In the genomic region with DNA sequence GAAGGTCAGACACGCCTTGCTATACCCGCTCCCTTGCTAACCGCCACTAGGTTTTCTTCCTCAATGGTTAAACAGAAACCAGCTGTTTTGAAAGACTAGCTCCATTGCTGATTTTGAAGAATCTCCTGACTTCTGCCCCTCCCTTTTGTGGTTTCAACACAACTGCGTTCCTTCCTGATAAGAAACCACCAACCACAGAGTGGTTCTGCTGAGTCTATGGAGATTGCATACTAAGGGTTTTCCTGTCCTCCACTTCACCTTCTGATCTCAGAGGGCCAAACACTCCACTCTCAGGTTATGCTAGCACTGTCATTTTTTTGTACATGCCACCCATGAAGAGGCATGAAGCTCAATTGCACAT, we compare ENCODE assay signal across 8 cellular contexts.
DNase-seq lines count a peak whose midpoint lies in the region; ATAC-seq lines count a peak whose summit lies in the region.

No MANE protein-coding gene starts in this region.

- H3K4me1 ChIP-seq in effector memory CD4-positive, alpha-beta T cell (ENCODE audit: control insufficient read depth, insufficient read depth, low read length, poor library complexity, severe bottlenecking): peaks cover 23% of the 10 kb centered on the region

- H3K27ac ChIP-seq in effector memory CD4-positive, alpha-beta T cell (ENCODE audit: insufficient read depth, low read length, poor library complexity, severe bottlenecking): no peak overlapping the region

- ATAC-seq in left cardiac atrium (peak; percentile 50 to 89), left ventricle myocardium superior (no peak), HG03039 (IDR thresholded peaks at IDR 0.05; ENCODE audit: unreplicated experiment) (peak; percentile 74), GM21526 (IDR thresholded peaks at IDR 0.05; ENCODE audit: low FRiP score, unreplicated experiment) (no peak)
- ATAC-seq in stimulated activated naive B cell treated with anti-CD40 and anti-IgM and Interleukin-4, amounts not matched to agents 10 μg/mL and 1 μg/mL and 100 μg/mL, for 72 hours (replicated peaks): peak; percentile 94

- H3K9me3 Mint-ChIP-seq in stimulated activated naive B cell treated with anti-CD40 and anti-IgM and Interleukin-4, amounts not matched to agents 10 μg/mL and 1 μg/mL and 100 μg/mL, for 72 hours: peaks cover 2 to 6% of the 10 kb centered on the region in 2 donors

- H3K9me3 ChIP-seq in effector memory CD4-positive, alpha-beta T cell (ENCODE audit: control insufficient read depth, low read length): no peaks in the 10 kb centered on the region

- peaks cover 13 to 14% of the 10 kb centered on the region in 2 donors for H3K4me1 Mint-ChIP-seq in stimulated activated naive B cell treated with anti-CD40 and anti-IgM and Interleukin-4, amounts not matched to agents 10 μg/mL and 1 μg/mL and 100 μg/mL, for 72 hours

- no peaks in the 10 kb centered on the region for H3K36me3 Mint-ChIP-seq in stimulated activated naive B cell treated with anti-CD40 and anti-IgM and Interleukin-4, amounts not matched to agents 10 μg/mL and 1 μg/mL and 100 μg/mL, for 72 hours

- peaks cover 54 to 55% of the 10 kb centered on the region in 2 donors for H3K27me3 Mint-ChIP-seq in stimulated activated naive B cell treated with anti-CD40 and anti-IgM and Interleukin-4, amounts not matched to agents 10 μg/mL and 1 μg/mL and 100 μg/mL, for 72 hours

- no peak overlapping the region for H3K4me3 ChIP-seq in effector memory CD4-positive, alpha-beta T cell (ENCODE audit: insufficient read depth, low read depth, low read length, poor library complexity, severe bottlenecking)

- no peaks in the 10 kb centered on the region for H3K36me3 ChIP-seq in effector memory CD4-positive, alpha-beta T cell (ENCODE audit: control insufficient read depth, insufficient read depth, low read length)

- H3K27me3 ChIP-seq in effector memory CD4-positive, alpha-beta T cell (replicated peaks; ENCODE audit: control insufficient read depth, insufficient read depth, low read length, poor library complexity, severe bottlenecking): peaks cover 4% of the 10 kb centered on the region

- intact Hi-C loops in left cardiac atrium (cut with DNase I): no loop called here
- intact Hi-C loops in left ventricle myocardium superior (cut with micrococcal nuclease): no loop called here

- no peak for DNase-seq in left cardiac atrium
- DNase-seq in left ventricle myocardium superior: no peak
- DNase-seq in OCI-M1 (lab: John Stamatoyannopoulos, UW): peak; percentile 99
- peak in 2 of 3 donors; percentile 6 to 23 for DNase-seq in effector memory CD4-positive, alpha-beta T cell
- DNase-seq in stimulated activated naive B cell treated with anti-CD40 and anti-IgM and Interleukin-4, amounts not matched to agents 10 μg/mL and 1 μg/mL and 100 μg/mL, for 72 hours: peak; percentile 46
- DNase-seq in hypothalamus (lab: John Stamatoyannopoulos, UW): no peak

- peak overlapping the region in 1 of 2 donors; percentile 6 for H3K4me3 Mint-ChIP-seq in stimulated activated naive B cell treated with anti-CD40 and anti-IgM and Interleukin-4, amounts not matched to agents 10 μg/mL and 1 μg/mL and 100 μg/mL, for 72 hours

- H3K27ac Mint-ChIP-seq in stimulated activated naive B cell treated with anti-CD40 and anti-IgM and Interleukin-4, amounts not matched to agents 10 μg/mL and 1 μg/mL and 100 μg/mL, for 72 hours: peak overlapping the region; percentile 34

Comparison
In these comparisons a context has a peak if more than half of its experiments do, and no peak if none do; other contexts are left out.
1. ATAC-seq: peak in left cardiac atrium (2 of 2), HG03039 (single experiment) and stimulated activated naive B cell treated with anti-CD40 and anti-IgM and Interleukin-4, amounts not matched to agents 10 μg/mL and 1 μg/mL and 100 μg/mL, for 72 hours (2 of 2); none in left ventricle myocardium superior (single experiment) and GM21526 (single experiment).
2. DNase-seq: peak in OCI-M1 (single experiment), effector memory CD4-positive, alpha-beta T cell (2 of 3) and stimulated activated naive B cell treated with anti-CD40 and anti-IgM and Interleukin-4, amounts not matched to agents 10 μg/mL and 1 μg/mL and 100 μg/mL, for 72 hours (single experiment); none in left cardiac atrium (single experiment), left ventricle myocardium superior (single experiment) and hypothalamus (0 of 51).